1 cellular context compared by ENCODE assay signal in genomic region chr2:74499940-74500577, GRCh38.
TF ChIP-seq lines count a peak whose summit lies in the region.

No MANE protein-coding gene starts in this region.

TF ChIP-seq in neural cell, 6 proteins besides CTCF, POLR2A, EP300 and RAD21:
- no peak for TF ChIP-seq REST (IDR thresholded peaks at IDR 0.05; ENCODE audit: borderline replicate concordance)
- TF ChIP-seq EZH2 (IDR thresholded peaks at IDR 0.05; ENCODE audit: borderline replicate concordance, insufficient read depth, low read length, poor library complexity, severe bottlenecking) = peak; percentile 71
TF ChIP-seq in neural cell: peak in this region for 1.
